In the genomic region with DNA sequence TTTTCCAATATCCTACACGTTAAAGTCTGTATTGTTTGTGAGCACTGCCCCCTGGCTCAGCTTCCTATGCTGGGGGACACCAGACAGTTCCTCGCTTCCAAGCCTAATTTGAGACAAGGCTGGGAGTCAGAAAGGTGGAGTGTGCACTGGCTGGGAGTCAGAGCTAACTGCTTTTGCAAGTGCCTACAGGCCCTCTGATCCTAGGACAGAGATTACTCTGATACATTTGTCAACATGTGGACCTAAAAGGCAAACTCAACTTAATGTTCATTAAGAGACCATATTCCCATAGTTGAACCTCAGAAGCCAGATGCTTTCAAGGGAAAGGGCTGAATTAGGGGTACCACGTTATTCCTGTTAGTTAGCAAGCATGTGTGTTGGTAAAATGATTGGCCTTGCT, we compare ENCODE assay signal across 22 cellular contexts.
DNase-seq lines count a peak whose midpoint lies in the region; ATAC-seq, FAIRE-seq and TF ChIP-seq lines count a peak whose summit lies in the region.
"Had no signal": no experiment of that assay in that cellular context is flagged by ENCODE, and none has a peak within 500 bp of the region (broad histone marks: within the 10 kb centered on the region; RNA-seq: fewer than 3 reads in every experiment).

No MANE protein-coding gene starts in this region.

- no peak for TF ChIP-seq RAD21 in liver (IDR thresholded peaks at IDR 0.05)
- TF ChIP-seq RAD21 in HepG2 (CRISPR knock-in tag; IDR thresholded peaks at IDR 0.05): no peak

- H3K9me3 ChIP-seq in liver (ENCODE audit: control insufficient read depth in 4 of 4, low read length in 3 of 4): no peaks in the 10 kb centered on the region
- no peaks in the 10 kb centered on the region for H3K9me3 ChIP-seq in HepG2 (ENCODE audit: low read length)
- H3K9me3 ChIP-seq in keratinocyte (ENCODE audit: control insufficient read depth, low read depth, low read length): no peaks in the 10 kb centered on the region
- H3K9me3 ChIP-seq: BLaER1, Caco-2 had no signal

- ATAC-seq in HepG2 (no peak), left cardiac atrium (no peak)
- ATAC-seq: CD8-positive, alpha-beta T cell; GM23338; HCT116 had no signal

- no peak for TF ChIP-seq CTCF in liver (IDR thresholded peaks at IDR 0.05; ENCODE audit: low read depth, low read length, missing input control)
- no peak for TF ChIP-seq CTCF in HepG2 (CRISPR knock-in tag; IDR thresholded peaks at IDR 0.05)
- no peak for TF ChIP-seq CTCF in epithelial cell of esophagus (IDR thresholded peaks at IDR 0.05; ENCODE audit: insufficient read depth, low read depth, low read length, missing control alignments)
- TF ChIP-seq CTCF in keratinocyte (optimal IDR thresholded peaks at IDR 0.05 in 1 of 3, IDR thresholded peaks at IDR 0.05 in 1 of 3, conservative IDR thresholded peaks at IDR 0.05 in 1 of 3; ENCODE audit: extremely low read depth in 1 of 3, insufficient read depth in 2 of 3, low read length in 3 of 3): no peak
- TF ChIP-seq CTCF in foreskin fibroblast (IDR thresholded peaks at IDR 0.05; ENCODE audit: low read depth, low read length): no peak

- no peak overlapping the region for H3K9ac ChIP-seq in liver (ENCODE audit: low read depth in 1 of 2, low read length in 2 of 2)
- H3K9ac ChIP-seq in HepG2 (ENCODE audit: insufficient read depth, low read depth, low read length): no peak overlapping the region
- H3K9ac ChIP-seq in keratinocyte (ENCODE audit: control insufficient read depth, extremely low read depth, insufficient read depth, low read length): no peak overlapping the region
- H3K9ac ChIP-seq: BLaER1 had no signal

- FAIRE-seq in HepG2 (lab: Jason Lieb, UNC) (no peak), keratinocyte (lab: Jason Lieb, UNC) (peak; percentile 58)
- FAIRE-seq: A204.1, G401.6, GM12892, GM19239 had no signal

- H3K4me1 ChIP-seq in liver (ENCODE audit: control insufficient read depth in 4 of 4, insufficient read depth in 4 of 4, low read length in 3 of 4) (peaks cover 10 to 46% (median 37%) of the 10 kb centered on the region in 4 donors), HepG2 (ENCODE audit: insufficient read depth, low read length) (peaks cover 25% of the 10 kb centered on the region), keratinocyte (ENCODE audit: control insufficient read depth, extremely low read depth, insufficient read depth, low read length) (no peaks in the 10 kb centered on the region)
- H3K4me1 ChIP-seq: BLaER1, Caco-2 had no signal

- no peak for TF ChIP-seq POLR2A in HepG2 (IDR thresholded peaks at IDR 0.05; ENCODE audit: insufficient read depth in 1 of 2, low read depth in 2 of 2, low read length in 2 of 2)

- H3K36me3 ChIP-seq in liver (ENCODE audit: control insufficient read depth in 4 of 4, insufficient read depth in 3 of 4, low read depth in 1 of 4, low read length in 3 of 4): peaks cover 3 to 51% (median 30%) of the 10 kb centered on the region in 4 donors
- peaks cover 37 to 93% of the 10 kb centered on the region in 2 experiments for H3K36me3 ChIP-seq in HepG2 (replicated peaks in 1 of 2; ENCODE audit: control insufficient read depth in 1 of 2, insufficient read depth in 2 of 2, low read length in 2 of 2)
- H3K36me3 ChIP-seq in keratinocyte (ENCODE audit: control insufficient read depth in 2 of 2, extremely low read depth in 1 of 2, insufficient read depth in 2 of 2, low read length in 2 of 2): peaks cover 3 to 14% of the 10 kb centered on the region in 2 experiments

- H4K20me1 ChIP-seq in HepG2 (ENCODE audit: insufficient read depth, low read length): peaks cover 4% of the 10 kb centered on the region; the same call in 1 of the 2 replicates
- H4K20me1 ChIP-seq in keratinocyte (ENCODE audit: control insufficient read depth, extremely low read depth, insufficient read depth, low read length): no peaks in the 10 kb centered on the region

- H3K27ac ChIP-seq in liver (ENCODE audit: low read depth in 1 of 2, low read length in 2 of 2) (no peak overlapping the region), HepG2 (ENCODE audit: extremely low read length, insufficient read depth, low read length) (no peak overlapping the region), keratinocyte (ENCODE audit: control insufficient read depth, insufficient read depth, low read length) (no peak overlapping the region)
- H3K27ac ChIP-seq: 22Rv1, BLaER1, C4-2B had no signal

- intact Hi-C loops in HepG2 (cut with micrococcal nuclease; ENCODE audit: unreplicated experiment): no loop called here
- intact Hi-C loops in left cardiac atrium (cut with DNase I): no loop called here

- no peak overlapping the region for H2AFZ ChIP-seq in HepG2 (ENCODE audit: low read length)
- H2AFZ ChIP-seq in keratinocyte (ENCODE audit: control insufficient read depth, low read length): no peak overlapping the region
- H2AFZ ChIP-seq: GM23338 had no signal

- CTCF ChIA-PET in HepG2 (lab: Yijun Ruan, JAX; ENCODE audit: low intra/inter-chr PET ratio, low total read pairs): no interaction called here

- H3K4me2 ChIP-seq in HepG2 (ENCODE audit: low read depth, low read length): no peak overlapping the region
- no peak overlapping the region for H3K4me2 ChIP-seq in keratinocyte (ENCODE audit: control insufficient read depth, extremely low read depth, insufficient read depth, low read depth, low read length)
- H3K4me2 ChIP-seq: BLaER1, GM23338 had no signal

- DNase-seq in HepG2 (ENCODE audit: low spot score) (no peak), epithelial cell of esophagus (ENCODE audit: low read depth) (peak; percentile 33), keratinocyte (ENCODE audit: low read depth, low spot score) (no peak), inferior parietal cortex (ENCODE audit: extremely low spot score) (no peak), left cardiac atrium (no peak), foreskin fibroblast (no peak)
- DNase-seq: Caco-2; CD4-positive, CD25-positive, alpha-beta regulatory T cell; CD8-positive, alpha-beta T cell; DMS153; DND-41; H9 had no signal

- H3K79me2 ChIP-seq in HepG2 (ENCODE audit: insufficient read depth, low read length): peaks cover 25% of the 10 kb centered on the region
- H3K79me2 ChIP-seq in keratinocyte (ENCODE audit: control insufficient read depth, insufficient read depth, low read length): peaks cover 6% of the 10 kb centered on the region

- no peaks in the 10 kb centered on the region for H3K27me3 ChIP-seq in liver (ENCODE audit: control insufficient read depth in 4 of 4, insufficient read depth in 4 of 4, low read length in 3 of 4)
- no peaks in the 10 kb centered on the region for H3K27me3 ChIP-seq in HepG2 (ENCODE audit: control insufficient read depth in 1 of 2, insufficient read depth in 2 of 2, low read length in 2 of 2)
- H3K27me3 ChIP-seq in keratinocyte (ENCODE audit: control insufficient read depth, extremely low read depth, insufficient read depth, low read length): no peaks in the 10 kb centered on the region
- H3K27me3 ChIP-seq: BLaER1 had no signal

- in situ Hi-C loops in HepG2 (cut with HindIII; ENCODE audit: extremely low pct_ligation_motif_present, low pct_unique_long_range_greater_than_20kb): no loop called here

- no peak overlapping the region for H3K4me3 ChIP-seq in liver (ENCODE audit: low read depth in 1 of 3, low read length in 3 of 3)
- no peak overlapping the region for H3K4me3 ChIP-seq in HepG2 (replicated peaks in 1 of 3; ENCODE audit: insufficient read depth in 1 of 3, low read depth in 2 of 3, low read length in 3 of 3)
- no peak overlapping the region for H3K4me3 ChIP-seq in epithelial cell of esophagus (ENCODE audit: low read length)
- H3K4me3 ChIP-seq in keratinocyte (ENCODE audit: control insufficient read depth in 2 of 3, extremely low read depth in 1 of 3, insufficient read depth in 2 of 3, low read depth in 1 of 3, low read length in 3 of 3): no peak overlapping the region
- no peak overlapping the region for H3K4me3 ChIP-seq in foreskin fibroblast (ENCODE audit: low read depth in 1 of 2, low read length in 2 of 2)
- H3K4me3 ChIP-seq: BLaER1, GM23338 had no signal

- BruUV-seq in HepG2 (replicated peaks; lab: Mats Ljungman, UMichigan): no TSS peak

- POLR2A ChIA-PET in HepG2 (lab: Yijun Ruan, JAX): no interaction called here

- dilution Hi-C loops in keratinocyte (cut with MboI; ENCODE audit: extremely low pct_ligation_motif_present, low sequenced_read_pairs): no loop called here

- H3K9me1 ChIP-seq in keratinocyte (ENCODE audit: control insufficient read depth, extremely low read depth, insufficient read depth, low read length): no peaks in the 10 kb centered on the region

- TF ChIP-seq EP300 in HepG2 (IDR thresholded peaks at IDR 0.05; ENCODE audit: low read depth in 2 of 2, low read length in 2 of 2) (no peak), HepG2 (CRISPR knock-in tag; IDR thresholded peaks at IDR 0.05; ENCODE audit: borderline replicate concordance) (no peak)

- 72% methylated on average over 3 of the region's 3 CpGs for WGBS in liver
- 96% methylated on average over 3 of the region's 3 CpGs for WGBS in HepG2 (ENCODE audit: low lambda C conversion rate)

TF ChIP-seq in liver, 16 proteins besides CTCF, POLR2A, EP300 and RAD21 (continues in another document):
- TF ChIP-seq HNF4A (conservative IDR thresholded peaks at IDR 0.05) (peak; percentile 23 to 81), FOXA1 (IDR thresholded peaks at IDR 0.05) (peak; percentile 36), RXRA (IDR thresholded peaks at IDR 0.05) (peak in 1 of 2 donors; percentile 35)

TF ChIP-seq in HepG2, 621 proteins besides CTCF, POLR2A, EP300 and RAD21 (continues in another document):
- TF ChIP-seq, protein P1, sequence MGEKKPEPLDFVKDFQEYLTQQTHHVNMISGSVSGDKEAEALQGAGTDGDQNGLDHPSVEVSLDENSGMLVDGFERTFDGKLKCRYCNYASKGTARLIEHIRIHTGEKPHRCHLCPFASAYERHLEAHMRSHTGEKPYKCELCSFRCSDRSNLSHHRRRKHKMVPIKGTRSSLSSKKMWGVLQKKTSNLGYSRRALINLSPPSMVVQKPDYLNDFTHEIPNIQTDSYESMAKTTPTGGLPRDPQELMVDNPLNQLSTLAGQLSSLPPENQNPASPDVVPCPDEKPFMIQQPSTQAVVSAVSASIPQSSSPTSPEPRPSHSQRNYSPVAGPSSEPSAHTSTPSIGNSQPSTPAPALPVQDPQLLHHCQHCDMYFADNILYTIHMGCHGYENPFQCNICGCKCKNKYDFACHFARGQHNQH (CRISPR knock-in tag; IDR thresholded peaks at IDR 0.05): no peak
- TF ChIP-seq SCMH1 (CRISPR knock-in tag; IDR thresholded peaks at IDR 0.05; ENCODE audit: borderline replicate concordance) (no peak), JUN (CRISPR knock-in tag; IDR thresholded peaks at IDR 0.05) (no peak)
- TF ChIP-seq, protein P2, sequence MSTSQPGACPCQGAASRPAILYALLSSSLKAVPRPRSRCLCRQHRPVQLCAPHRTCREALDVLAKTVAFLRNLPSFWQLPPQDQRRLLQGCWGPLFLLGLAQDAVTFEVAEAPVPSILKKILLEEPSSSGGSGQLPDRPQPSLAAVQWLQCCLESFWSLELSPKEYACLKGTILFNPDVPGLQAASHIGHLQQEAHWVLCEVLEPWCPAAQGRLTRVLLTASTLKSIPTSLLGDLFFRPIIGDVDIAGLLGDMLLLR (CRISPR knock-in tag; IDR thresholded peaks at IDR 0.05): no peak
